ENCODE assay signal across 20 cellular contexts in genomic region chr1:30713211-30713770, GRCh38. TPM values are rescaled to one million over a fixed set of nuclear protein-coding genes. Genes with fewer than 3 reads are reported as not detected.
"Had no signal": no experiment of that assay in that cellular context is flagged by ENCODE, and none has a peak within 500 bp of the region (broad histone marks: within the 10 kb centered on the region; RNA-seq: fewer than 3 reads in every experiment).

No MANE protein-coding gene starts in this region.

- H3K4me3 ChIP-seq: heart right ventricle, lung, thyroid gland had no signal

- H3K27ac Mint-ChIP-seq: activated CD4-positive, alpha-beta T cell treated with anti-CD3 and anti-CD28 coated beads, Interleukin-2, amount 10 ng/mL, durations not matched to agents 24 days and 14 days; activated naive CD8-positive, alpha-beta T cell treated with anti-CD3 and anti-CD28 coated beads for 36 hours; activated T-helper 1 cell treated with anti-CD3 and anti-CD28 coated beads, Interleukin-12 subunit alpha, Interleukin-12 subunit beta, Interleukin-2, Interleukin-4 antibody, amounts not matched to agents 30 ng/mL and 10 ng/mL and 1 ng/mL, durations not matched to agents 14 hours and 24 hours and 36 hours; mesothelial cell of epicardium; stimulated activated memory B cell treated with anti-CD40 and anti-IgM and Interleukin-4, amounts not matched to agents 10 μg/mL and 1 μg/mL and 100 μg/mL, for 72 hours had no signal

- H3K27ac ChIP-seq: brain microvascular endothelial cell, heart right ventricle, thyroid gland had no signal

- DNase-seq: activated CD4-positive, alpha-beta T cell treated with anti-CD3 and anti-CD28 coated beads, Interleukin-2, amount 10 ng/mL, durations not matched to agents 24 days and 14 days; activated CD4-positive, CD25-positive, alpha-beta regulatory T cell; activated CD8-positive, alpha-beta memory T cell treated with anti-CD3 and anti-CD28 coated beads for 24 hours; activated naive CD8-positive, alpha-beta T cell treated with anti-CD3 and anti-CD28 coated beads for 36 hours; amygdala; brain microvascular endothelial cell; cortex of kidney; effector CD8-positive, alpha-beta T cell; heart right ventricle; left colon; retina; SW 1271; thyroid gland had no signal

- H3K4me3 Mint-ChIP-seq: activated CD4-positive, alpha-beta T cell treated with anti-CD3 and anti-CD28 coated beads, Interleukin-2, amount 10 ng/mL, durations not matched to agents 24 days and 14 days; activated naive CD8-positive, alpha-beta T cell treated with anti-CD3 and anti-CD28 coated beads for 36 hours; activated T-helper 1 cell treated with anti-CD3 and anti-CD28 coated beads, Interleukin-12 subunit alpha, Interleukin-12 subunit beta, Interleukin-2, Interleukin-4 antibody, amounts not matched to agents 30 ng/mL and 10 ng/mL and 1 ng/mL, durations not matched to agents 14 hours and 24 hours and 36 hours; mesothelial cell of epicardium; stimulated activated memory B cell treated with anti-CD40 and anti-IgM and Interleukin-4, amounts not matched to agents 10 μg/mL and 1 μg/mL and 100 μg/mL, for 72 hours had no signal

- H3K27me3 Mint-ChIP-seq: activated naive CD8-positive, alpha-beta T cell treated with anti-CD3 and anti-CD28 coated beads for 36 hours had no signal

- H3K36me3 ChIP-seq: brain microvascular endothelial cell, heart right ventricle, thyroid gland had no signal

- H3K27me3 ChIP-seq: thyroid gland had no signal

- H3K4me1 ChIP-seq: thyroid gland had no signal

- H3K36me3 Mint-ChIP-seq: stimulated activated memory B cell treated with anti-CD40 and anti-IgM and Interleukin-4, amounts not matched to agents 10 μg/mL and 1 μg/mL and 100 μg/mL, for 72 hours had no signal

- H3K9me3 ChIP-seq: thyroid gland had no signal

- FAIRE-seq: frontal cortex, TTC549 had no signal

- ATAC-seq: heart right ventricle; left colon; stimulated activated memory B cell treated with anti-CD40 and anti-IgM and Interleukin-4, amounts not matched to agents 10 μg/mL and 1 μg/mL and 100 μg/mL, for 72 hours had no signal

RNA-seq across cellular contexts. Expression of gene MATN1, which starts 10.1 kb away (rescaled TPM):
- total RNA-seq: heart right ventricle; left colon; T-helper 2 cell treated with Interferon-gamma antibody and Interleukin-4, amounts not matched to agents 100 ng/mL and 5 ng/mL, for 36 hours had no signal
- polyA plus RNA-seq: heart right ventricle had no signal

RNA-seq across cellular contexts. Expression of gene LAPTM5, which starts 44.3 kb away (rescaled TPM):
- total RNA-seq: mesothelial cell of epicardium had no signal
